In genomic region chr3:7368597-7368996, GRCh38 we compare ENCODE assay signal across 14 cellular contexts.
A peak's percentile ranks its signal among the peaks of the same experiment; 100 is the strongest.
DNase-seq lines count a peak whose midpoint lies in the region; ATAC-seq and TF ChIP-seq lines count a peak whose summit lies in the region.
"Had no signal": no experiment of that assay in that cellular context is flagged by ENCODE, and none has a peak within 500 bp of the region (broad histone marks: within the 10 kb centered on the region; RNA-seq: fewer than 3 reads in every experiment).

No MANE protein-coding gene starts in this region.

- H3K36me3 ChIP-seq in smooth muscle cell (ENCODE audit: low read depth), result no peaks in the 10 kb centered on the region

- no peak for TF ChIP-seq CTCF in smooth muscle cell (IDR thresholded peaks at IDR 0.05; ENCODE audit: borderline replicate concordance, insufficient read depth, poor library complexity, severe bottlenecking)

- H3K4me1 ChIP-seq in smooth muscle cell (ENCODE audit: low read depth), result no peaks in the 10 kb centered on the region

- WGBS in smooth muscle cell (ENCODE audit: low lambda C conversion rate), result 98% methylated on average over 2 of the region's 2 CpGs

- no peaks in the 10 kb centered on the region for H4K20me1 ChIP-seq in smooth muscle cell (ENCODE audit: low read depth)

- no peak overlapping the region for H3K9ac ChIP-seq in smooth muscle cell (ENCODE audit: low read depth)
- H3K9ac ChIP-seq: GM23248 had no signal

- no peaks in the 10 kb centered on the region for H3K9me3 ChIP-seq in smooth muscle cell (replicated peaks; ENCODE audit: low read depth)

- H3K27ac ChIP-seq in smooth muscle cell (ENCODE audit: low read depth), result no peak overlapping the region
- H3K27ac ChIP-seq: GM23248 had no signal

- no peaks in the 10 kb centered on the region for H3K27me3 ChIP-seq in smooth muscle cell (ENCODE audit: low read depth)

- no peak overlapping the region for H3K4me3 ChIP-seq in smooth muscle cell
- H3K4me3 ChIP-seq: GM23248 had no signal

- no peak overlapping the region for H2AFZ ChIP-seq in smooth muscle cell (ENCODE audit: low read depth)
- H2AFZ ChIP-seq: GM23248 had no signal

- H3K4me2 ChIP-seq in smooth muscle cell, result no peak overlapping the region

- DNase-seq in D341Med (ENCODE audit: low spot score) (peak; percentile 37), NCI-H82 treated with DMSO at 0.1 percent for 48 hours (lab: John Stamatoyannopoulos, UW; ENCODE audit: unreplicated experiment) (peak; percentile 29), smooth muscle cell (lab: John Stamatoyannopoulos, UW; ENCODE audit: unreplicated experiment) (no peak), NCI-H2196 treated with DMSO at 0.1 percent for 48 hours (lab: John Stamatoyannopoulos, UW; ENCODE audit: unreplicated experiment) (no peak), GM19240 (ENCODE audit: insufficient read length, low spot score) (no peak), activated gamma-delta T cell treated with Interleukin-2 at 50 U/mL for 16 hours (no peak)
- DNase-seq: CD4-positive, alpha-beta T cell; CD8-positive, alpha-beta memory T cell; DMS153; DND-41; GM23248; H7; HCEC 1CT had no signal

- no peaks in the 10 kb centered on the region for H3K79me2 ChIP-seq in smooth muscle cell (ENCODE audit: low read depth)

- H3F3A ChIP-seq in smooth muscle cell (ENCODE audit: low read depth), result no peaks in the 10 kb centered on the region

- ATAC-seq in SK-N-SH treated with all-trans-retinoic acid at 6 μM for 48 hours, result no peak

TF ChIP-seq in SK-N-SH treated with all-trans-retinoic acid at 6 μM for 48 hours, 23 proteins besides CTCF, POLR2A, EP300 and RAD21:
- TF ChIP-seq RARB (CRISPR knock-in tag; IDR thresholded peaks at IDR 0.05) (no peak), TSHZ2 (CRISPR knock-in tag; IDR thresholded peaks at IDR 0.05) (no peak), TCF4 (CRISPR knock-in tag; IDR thresholded peaks at IDR 0.05; ENCODE audit: borderline replicate concordance) (peak; percentile 80; the same call in 1 of the 2 replicates), ISL1 (CRISPR knock-in tag; IDR thresholded peaks at IDR 0.05) (no peak), CSDC2 (CRISPR knock-in tag; IDR thresholded peaks at IDR 0.05) (no peak), ZNF70 (CRISPR knock-in tag; IDR thresholded peaks at IDR 0.05) (0 out of 2 replicates have a peak, but pooled peaks have one; percentile 46), ZFP3 (CRISPR knock-in tag; IDR thresholded peaks at IDR 0.05) (no peak), OSR1 (CRISPR knock-in tag; IDR thresholded peaks at IDR 0.05) (no peak), SNAI2 (CRISPR knock-in tag; IDR thresholded peaks at IDR 0.05) (no peak), ZNF8 (CRISPR knock-in tag; IDR thresholded peaks at IDR 0.05) (no peak), ESRRG (CRISPR knock-in tag; IDR thresholded peaks at IDR 0.05) (no peak), ZNF565 (CRISPR knock-in tag; conservative IDR thresholded peaks at IDR 0.05; ENCODE audit: low read depth) (no peak)
- TF ChIP-seq, protein P1, sequence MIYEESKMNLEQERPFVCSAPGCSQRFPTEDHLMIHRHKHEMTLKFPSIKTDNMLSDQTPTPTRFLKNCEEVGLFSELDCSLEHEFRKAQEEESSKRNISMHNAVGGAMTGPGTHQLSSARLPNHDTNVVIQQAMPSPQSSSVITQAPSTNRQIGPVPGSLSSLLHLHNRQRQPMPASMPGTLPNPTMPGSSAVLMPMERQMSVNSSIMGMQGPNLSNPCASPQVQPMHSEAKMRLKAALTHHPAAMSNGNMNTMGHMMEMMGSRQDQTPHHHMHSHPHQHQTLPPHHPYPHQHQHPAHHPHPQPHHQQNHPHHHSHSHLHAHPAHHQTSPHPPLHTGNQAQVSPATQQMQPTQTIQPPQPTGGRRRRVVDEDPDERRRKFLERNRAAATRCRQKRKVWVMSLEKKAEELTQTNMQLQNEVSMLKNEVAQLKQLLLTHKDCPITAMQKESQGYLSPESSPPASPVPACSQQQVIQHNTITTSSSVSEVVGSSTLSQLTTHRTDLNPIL (CRISPR knock-in tag; IDR thresholded peaks at IDR 0.05; ENCODE audit: low read depth), result no peak
- TF ChIP-seq, protein P2, sequence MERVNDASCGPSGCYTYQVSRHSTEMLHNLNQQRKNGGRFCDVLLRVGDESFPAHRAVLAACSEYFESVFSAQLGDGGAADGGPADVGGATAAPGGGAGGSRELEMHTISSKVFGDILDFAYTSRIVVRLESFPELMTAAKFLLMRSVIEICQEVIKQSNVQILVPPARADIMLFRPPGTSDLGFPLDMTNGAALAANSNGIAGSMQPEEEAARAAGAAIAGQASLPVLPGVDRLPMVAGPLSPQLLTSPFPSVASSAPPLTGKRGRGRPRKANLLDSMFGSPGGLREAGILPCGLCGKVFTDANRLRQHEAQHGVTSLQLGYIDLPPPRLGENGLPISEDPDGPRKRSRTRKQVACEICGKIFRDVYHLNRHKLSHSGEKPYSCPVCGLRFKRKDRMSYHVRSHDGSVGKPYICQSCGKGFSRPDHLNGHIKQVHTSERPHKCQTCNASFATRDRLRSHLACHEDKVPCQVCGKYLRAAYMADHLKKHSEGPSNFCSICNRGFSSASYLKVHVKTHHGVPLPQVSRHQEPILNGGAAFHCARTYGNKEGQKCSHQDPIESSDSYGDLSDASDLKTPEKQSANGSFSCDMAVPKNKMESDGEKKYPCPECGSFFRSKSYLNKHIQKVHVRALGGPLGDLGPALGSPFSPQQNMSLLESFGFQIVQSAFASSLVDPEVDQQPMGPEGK (CRISPR knock-in tag; IDR thresholded peaks at IDR 0.05; ENCODE audit: borderline replicate concordance), result no peak
- TF ChIP-seq, protein P3, sequence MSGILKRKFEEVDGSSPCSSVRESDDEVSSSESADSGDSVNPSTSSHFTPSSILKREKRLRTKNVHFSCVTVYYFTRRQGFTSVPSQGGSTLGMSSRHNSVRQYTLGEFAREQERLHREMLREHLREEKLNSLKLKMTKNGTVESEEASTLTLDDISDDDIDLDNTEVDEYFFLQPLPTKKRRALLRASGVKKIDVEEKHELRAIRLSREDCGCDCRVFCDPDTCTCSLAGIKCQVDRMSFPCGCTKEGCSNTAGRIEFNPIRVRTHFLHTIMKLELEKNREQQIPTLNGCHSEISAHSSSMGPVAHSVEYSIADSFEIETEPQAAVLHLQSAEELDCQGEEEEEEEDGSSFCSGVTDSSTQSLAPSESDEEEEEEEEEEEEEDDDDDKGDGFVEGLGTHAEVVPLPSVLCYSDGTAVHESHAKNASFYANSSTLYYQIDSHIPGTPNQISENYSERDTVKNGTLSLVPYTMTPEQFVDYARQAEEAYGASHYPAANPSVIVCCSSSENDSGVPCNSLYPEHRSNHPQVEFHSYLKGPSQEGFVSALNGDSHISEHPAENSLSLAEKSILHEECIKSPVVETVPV (CRISPR knock-in tag; IDR thresholded peaks at IDR 0.05), result no peak

Comparison
In these comparisons a context has a peak if more than half of its experiments do, and no peak if none do; other contexts are left out.
1. DNase-seq: peak in D341Med (single experiment) and NCI-H82 treated with DMSO at 0.1 percent for 48 hours (single experiment); none in smooth muscle cell (single experiment), NCI-H2196 treated with DMSO at 0.1 percent for 48 hours (single experiment), GM19240 (single experiment) and activated gamma-delta T cell treated with Interleukin-2 at 50 U/mL for 16 hours (single experiment).